Comparison of ENCODE assay signal across 9 cellular contexts in the genomic region with DNA sequence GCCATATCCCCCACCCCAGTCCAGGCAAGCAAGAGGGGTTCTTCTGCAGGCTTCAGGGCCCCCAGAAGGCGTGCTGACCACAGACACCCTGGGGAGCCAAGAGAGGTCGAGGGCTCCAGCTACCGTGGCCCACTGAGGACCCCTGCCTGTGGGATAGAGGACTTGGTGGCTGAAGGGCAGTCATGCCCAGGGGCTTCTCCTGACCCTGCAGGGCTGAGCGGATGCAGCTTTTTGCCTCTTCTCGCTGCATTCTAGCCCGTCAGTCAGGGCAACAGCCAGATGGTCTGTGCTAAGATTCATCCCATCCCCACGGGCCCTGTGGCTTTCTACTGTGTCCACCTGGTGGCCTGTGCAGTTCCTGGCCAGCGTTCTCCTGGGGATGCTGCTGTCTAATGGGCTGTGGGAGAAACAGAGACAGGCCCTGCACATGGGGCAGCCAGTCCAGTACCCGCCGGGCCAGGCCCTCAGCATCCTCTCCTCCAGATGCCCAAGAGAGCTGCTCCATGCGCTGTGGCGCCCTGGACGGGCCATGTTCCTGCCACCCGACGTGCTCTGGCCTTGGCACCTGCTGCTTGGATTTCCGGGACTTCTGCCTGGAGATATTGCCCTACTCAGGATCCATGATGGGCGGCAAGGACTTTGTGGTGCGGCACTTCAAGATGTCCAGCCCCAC. TPM values are rescaled to one million over a fixed set of nuclear protein-coding genes. Genes with fewer than 3 reads are reported as not detected.
DNase-seq lines count a peak whose midpoint lies in the region; ATAC-seq and TF ChIP-seq lines count a peak whose summit lies in the region.
"Not testable (repeated sequence)": the region's sequence is repeated elsewhere in the genome, so short reads cannot be mapped to it uniquely, and the experiment has no call there.
"Had no signal": no experiment of that assay in that cellular context is flagged by ENCODE, and none has a peak within 500 bp of the region (broad histone marks: within the 10 kb centered on the region; RNA-seq: fewer than 3 reads in every experiment).

No MANE protein-coding gene starts in this region.

- not testable (repeated sequence) for H3K4me3 ChIP-seq in Caco-2 (ENCODE audit: low read depth, low read length); HCT116 (replicated peaks in 1 of 2; ENCODE audit: low read depth in 1 of 2, low read length in 2 of 2); OCI-LY7 (ENCODE audit: low read depth, low read length, poor library complexity, severe bottlenecking); cardiac muscle cell; thoracic aorta

- ATAC-seq in HCT116; activated B cell treated with CpG ODN at 0.5 μM for 24 hours (ENCODE audit: low read depth); natural killer cell treated with Interleukin-12 subunit alpha and Interleukin-12 subunit beta and Interleukin-15 and Interleukin-18, amount 100 ng/mL, for 72 hours; thoracic aorta (ENCODE audit: insufficient number of reproducible peaks, low FRiP score, low read depth): not testable (repeated sequence)

- not testable (repeated sequence) for H4K20me1 ChIP-seq in HCT116 (ENCODE audit: insufficient read depth); OCI-LY7 (ENCODE audit: insufficient read depth, low read length)

- H3K27me3 Mint-ChIP-seq in Caco-2 (ENCODE audit: insufficient read depth, unreplicated experiment); activated B cell treated with CpG ODN at 0.5 μM for 24 hours; natural killer cell treated with Interleukin-12 subunit alpha and Interleukin-12 subunit beta and Interleukin-15 and Interleukin-18, amount 100 ng/mL, for 72 hours: not testable (repeated sequence)

- not testable (repeated sequence) for H3K79me2 ChIP-seq in HCT116 (ENCODE audit: insufficient read depth, low read length); OCI-LY7 (ENCODE audit: insufficient read depth, low read depth, low read length)

- H3K4me3 Mint-ChIP-seq in Caco-2 (ENCODE audit: unreplicated experiment); activated B cell treated with CpG ODN at 0.5 μM for 24 hours; natural killer cell treated with Interleukin-12 subunit alpha and Interleukin-12 subunit beta and Interleukin-15 and Interleukin-18, amount 100 ng/mL, for 72 hours: not testable (repeated sequence)

- not testable (repeated sequence) for H3K4me2 ChIP-seq in HCT116 (ENCODE audit: low read length); OCI-LY7 (ENCODE audit: low read length)

- CTCF ChIA-PET in Caco-2 (lab: Charles Lee), result interaction anchor here (0.9 kb wide), 1 partner anchor 50 kb away, joined by 4 read pairs; no protein-coding TSS in a partner anchor
- CTCF ChIA-PET in HCT116 (lab: Charles Lee); OCI-LY7 (lab: Charles Lee; ENCODE audit: unreplicated experiment); activated B cell treated with CpG ODN at 0.5 μM for 24 hours (lab: Charles Lee): not testable (repeated sequence)

- TF ChIP-seq POLR2A in HCT116 (IDR thresholded peaks at IDR 0.05; ENCODE audit: borderline replicate concordance, extremely low read depth, insufficient read depth, insufficient read length), result not testable (repeated sequence)

- RAD21 ChIA-PET in HCT116 (lab: Charles Lee; ENCODE audit: low non-redundant PET in 1 of 2, low total read pairs in 2 of 2, uncharacterized antibody in 2 of 2, unreplicated experiment in 2 of 2), result not testable (repeated sequence)

- peak; percentile 40; the same call in 1 of the 2 replicates for TF ChIP-seq RAD21 in HCT116 (IDR thresholded peaks at IDR 0.05; ENCODE audit: low read depth)

- not testable (repeated sequence) for H3K9me3 Mint-ChIP-seq in Caco-2 (ENCODE audit: unreplicated experiment); activated B cell treated with CpG ODN at 0.5 μM for 24 hours; natural killer cell treated with Interleukin-12 subunit alpha and Interleukin-12 subunit beta and Interleukin-15 and Interleukin-18, amount 100 ng/mL, for 72 hours

- H3K4me1 ChIP-seq in Caco-2, result peaks cover 16% of the 10 kb centered on the region
- H3K4me1 ChIP-seq in HCT116 (ENCODE audit: control insufficient read depth in 1 of 2, insufficient read depth in 2 of 2, low read length in 2 of 2), result peaks cover 7 to 10% of the 10 kb centered on the region in 2 experiments; a peak in 3 of 4 replicates
- not testable (repeated sequence) for H3K4me1 ChIP-seq in OCI-LY7 (ENCODE audit: insufficient read depth, low read length, poor library complexity, severe bottlenecking); cardiac muscle cell (ENCODE audit: low read depth)
- peaks cover 22 to 59% of the 10 kb centered on the region in 2 donors for H3K4me1 ChIP-seq in thoracic aorta (ENCODE audit: control insufficient read depth in 1 of 2, low read depth in 2 of 2)

- not testable (repeated sequence) for BruUV-seq in Caco-2 (replicated peaks; lab: Mats Ljungman, UMichigan); HCT116 (replicated peaks; lab: Mats Ljungman, UMichigan); OCI-LY7 (replicated peaks; lab: Mats Ljungman, UMichigan)

- H3K36me3 ChIP-seq in Caco-2 (ENCODE audit: control insufficient read depth, insufficient read depth, low read length); HCT116 (ENCODE audit: control insufficient read depth in 1 of 2, insufficient read depth in 2 of 2, low read length in 2 of 2); OCI-LY7 (ENCODE audit: insufficient read depth, low read length); cardiac muscle cell; thoracic aorta: not testable (repeated sequence)

- not testable (repeated sequence) for H3K27ac Mint-ChIP-seq in Caco-2 (ENCODE audit: unreplicated experiment); activated B cell treated with CpG ODN at 0.5 μM for 24 hours; natural killer cell treated with Interleukin-12 subunit alpha and Interleukin-12 subunit beta and Interleukin-15 and Interleukin-18, amount 100 ng/mL, for 72 hours

- H3K9me3 ChIP-seq in Caco-2; HCT116 (ENCODE audit: control insufficient read depth in 1 of 2, insufficient read depth in 1 of 2, low read depth in 1 of 2, low read length in 2 of 2); OCI-LY7 (ENCODE audit: low read length); cardiac muscle cell (ENCODE audit: low read depth); thoracic aorta: not testable (repeated sequence)

- DNase-seq in Caco-2 (peak in 1 of 2 experiments; percentile 31), OCI-LY7 (ENCODE audit: low spot score) (peak; percentile 21), activated B cell treated with CpG ODN at 0.5 μM for 24 hours (peak; percentile 15), dermis blood vessel endothelial cell (peak; percentile 30), cardiac muscle cell (ENCODE audit: low read depth in 1 of 2, low spot score in 1 of 2) (peak in 1 of 2 donors; percentile 60)
- not testable (repeated sequence) for DNase-seq in HCT116 (ENCODE audit: low read depth, low spot score); thoracic aorta (ENCODE audit: low spot score)
- peak; percentile 55 for DNase-seq in natural killer cell treated with Interleukin-12 subunit alpha and Interleukin-12 subunit beta and Interleukin-15 and Interleukin-18, amount 100 ng/mL, for 72 hours (ENCODE audit: low spot score)

- H2AFZ ChIP-seq in HCT116 (ENCODE audit: low read depth, low read length, poor library complexity, severe bottlenecking); OCI-LY7 (ENCODE audit: low read length): not testable (repeated sequence)

- not testable (repeated sequence) for H3K9me2 ChIP-seq in HCT116 (ENCODE audit: insufficient read depth); OCI-LY7 (ENCODE audit: insufficient read depth, low read length)

- peak; percentile 19 to 25 for TF ChIP-seq CTCF in Caco-2 (IDR thresholded peaks at IDR 0.05; ENCODE audit: insufficient read depth in 1 of 2, low read depth in 1 of 2, low read length in 1 of 2, severe bottlenecking in 1 of 2, unreplicated experiment in 1 of 2)
- TF ChIP-seq CTCF in HCT116 (IDR thresholded peaks at IDR 0.05 in 2 of 3, conservative IDR thresholded peaks at IDR 0.05 in 1 of 3; ENCODE audit: borderline replicate concordance in 1 of 3, insufficient read depth in 1 of 3, low read depth in 2 of 3, low read length in 2 of 3); OCI-LY7 (conservative IDR thresholded peaks at IDR 0.05; ENCODE audit: low read length); activated B cell treated with CpG ODN at 0.5 μM for 24 hours (IDR thresholded peaks at IDR 0.05): not testable (repeated sequence)
- peak; percentile 32 for TF ChIP-seq CTCF in cardiac muscle cell (IDR thresholded peaks at IDR 0.05; ENCODE audit: low read depth, low read length)
- peak; percentile 24 for TF ChIP-seq CTCF in thoracic aorta (IDR thresholded peaks at IDR 0.05)

- not testable (repeated sequence) for H3K27ac ChIP-seq in HCT116 (ENCODE audit: low read depth, low read length); OCI-LY7 (ENCODE audit: low read depth, low read length, poor library complexity, severe bottlenecking); cardiac muscle cell; thoracic aorta

- H3K27me3 ChIP-seq in Caco-2 (replicated peaks; ENCODE audit: control insufficient read depth, insufficient read depth, low read length); HCT116 (ENCODE audit: insufficient read depth, low read length); cardiac muscle cell; thoracic aorta (replicated peaks; ENCODE audit: insufficient read depth): not testable (repeated sequence)

- POLR2A ChIA-PET in Caco-2 (lab: Charles Lee); HCT116 (lab: Charles Lee); OCI-LY7 (lab: Charles Lee); activated B cell treated with CpG ODN at 0.5 μM for 24 hours (lab: Charles Lee): not testable (repeated sequence)

- H3K4me1 Mint-ChIP-seq in Caco-2 (ENCODE audit: low read depth, unreplicated experiment); activated B cell treated with CpG ODN at 0.5 μM for 24 hours; natural killer cell treated with Interleukin-12 subunit alpha and Interleukin-12 subunit beta and Interleukin-15 and Interleukin-18, amount 100 ng/mL, for 72 hours (ENCODE audit: low read depth in 2 of 2): not testable (repeated sequence)

- H3K36me3 Mint-ChIP-seq in Caco-2 (ENCODE audit: insufficient read depth, unreplicated experiment); activated B cell treated with CpG ODN at 0.5 μM for 24 hours (ENCODE audit: low read depth); natural killer cell treated with Interleukin-12 subunit alpha and Interleukin-12 subunit beta and Interleukin-15 and Interleukin-18, amount 100 ng/mL, for 72 hours: not testable (repeated sequence)

- intact Hi-C loops in Caco-2 (cut with micrococcal nuclease; ENCODE audit: unreplicated experiment); OCI-LY7 (cut with micrococcal nuclease; ENCODE audit: unreplicated experiment); activated B cell treated with CpG ODN at 0.5 μM for 24 hours (cut with micrococcal nuclease): not testable (repeated sequence)
- intact Hi-C loops in HCT116 (cut with micrococcal nuclease), result loop anchor here (10.0 kb wide), 1 partner anchor 342 kb away; no protein-coding TSS in a partner anchor

- not testable (repeated sequence) for H3K9ac ChIP-seq in HCT116 (ENCODE audit: low read length)

RNA-seq across cellular contexts. Expression of a gene that starts 1.4 kb away (rescaled TPM):
- total RNA-seq in Caco-2 (2022) (7.0 and 8.6 TPM in 2 replicates), HCT116 (2021; ENCODE audit: unreplicated experiment) (6.6 TPM), OCI-LY7 (2022) (0.38 and 0.39 TPM in 2 replicates), activated B cell treated with CpG ODN at 0.5 μM for 24 hours (0.39 and 0.93 TPM in 2 replicates), dermis blood vessel endothelial cell (0.34 and 0.60 TPM in 2 replicates), cardiac muscle cell (2.2 and 2.6 TPM in 2 replicates), thoracic aorta (10 to 100 TPM; 16.8 to 43.2 TPM)
- polyA plus RNA-seq in HCT116 (2012), result 9.6 and 10.3 TPM in 2 replicates
- total RNA-seq in OCI-LY7 (2014; rRNA removed; shearing (Covaris generic)), result 0.41 and 0.54 TPM in 2 replicates
- polyA plus RNA-seq in cardiac muscle cell, result 1.8 and 2.2 TPM in 2 replicates
- total RNA-seq in natural killer cell treated with Interleukin-12 subunit alpha and Interleukin-12 subunit beta and Interleukin-15 and Interleukin-18, amount 100 ng/mL, for 72 hours, result 1 to 10 TPM; 2.4 to 2.7 TPM
- polyA plus RNA-seq: CD8-positive, alpha-beta memory T cell had no signal
